8 cellular contexts compared by ENCODE assay signal in the genomic region with DNA sequence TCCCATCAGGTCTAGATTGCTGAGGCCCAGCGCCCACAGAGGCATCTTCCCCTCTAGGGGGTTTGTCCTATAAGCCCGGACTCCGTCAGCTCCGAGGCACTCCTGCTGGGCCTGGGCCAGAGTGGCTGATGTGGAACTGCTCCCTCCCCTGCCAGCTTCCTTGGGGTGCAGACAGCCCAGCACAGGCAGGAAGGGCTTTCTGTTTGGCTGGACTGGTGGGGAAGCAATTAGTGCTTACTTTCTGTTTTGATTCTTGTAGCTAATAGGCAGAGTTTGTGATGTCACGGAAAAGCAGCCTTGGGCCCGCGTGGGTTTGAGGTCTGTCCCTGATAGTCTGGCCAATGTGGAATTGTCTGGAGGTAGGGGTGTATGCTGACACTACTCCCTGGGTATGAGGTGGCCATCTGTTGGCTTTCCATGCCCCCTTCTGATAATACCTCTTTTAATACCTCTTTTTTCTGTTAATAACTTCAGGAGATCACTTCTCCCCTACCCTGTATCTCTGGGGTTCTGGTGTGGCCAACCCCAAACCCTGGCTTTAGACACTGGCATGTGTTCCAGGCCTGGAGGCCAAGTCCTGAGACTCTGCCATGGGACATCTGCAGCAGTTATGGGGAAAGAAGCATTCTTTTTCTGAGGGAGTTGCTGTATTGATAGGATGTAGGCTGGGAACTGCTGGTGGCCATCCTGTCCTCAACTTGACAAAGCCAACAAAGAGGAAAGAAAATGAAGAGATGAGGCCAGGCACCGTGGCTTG.
DNase-seq lines count a peak whose midpoint lies in the region; TF ChIP-seq lines count a peak whose summit lies in the region.

No MANE protein-coding gene starts in this region.

- no peak overlapping the region for H3K23ac ChIP-seq in mesendoderm (ENCODE audit: low read length)

- H3K27ac ChIP-seq in OCI-LY3 (ENCODE audit: low read length) (no peak overlapping the region), mesendoderm (ENCODE audit: low read depth, low read length) (no peak overlapping the region)

- H3K4me3 ChIP-seq in OCI-LY3 (ENCODE audit: low read length), result no peak overlapping the region
- no peak overlapping the region for H3K4me3 ChIP-seq in fibroblast of pulmonary artery (replicated peaks; ENCODE audit: low read depth, low read length)
- H3K4me3 ChIP-seq in mesendoderm (ENCODE audit: low read length), result no peak overlapping the region

- no peak overlapping the region for H4K5ac ChIP-seq in mesendoderm (ENCODE audit: low read length)

- H3K4ac ChIP-seq in mesendoderm (ENCODE audit: low read depth, low read length), result no peak overlapping the region

- H3K4me2 ChIP-seq in OCI-LY3 (ENCODE audit: low read length), result peak overlapping the region; percentile 25
- no peak overlapping the region for H3K4me2 ChIP-seq in mesendoderm (ENCODE audit: low read length)

- no peak for TF ChIP-seq CTCF in OCI-LY3 (IDR thresholded peaks at IDR 0.05; ENCODE audit: low read depth, low read length)
- TF ChIP-seq CTCF in fibroblast of pulmonary artery (IDR thresholded peaks at IDR 0.05; ENCODE audit: low read length, missing control alignments), result no peak

- no peak overlapping the region for H2AFZ ChIP-seq in OCI-LY3 (ENCODE audit: low read depth, low read length)

- H4K20me1 ChIP-seq in OCI-LY3 (ENCODE audit: insufficient read depth, low read length), result no peaks in the 10 kb centered on the region

- H3K9me3 ChIP-seq in OCI-LY3 (ENCODE audit: insufficient read depth, low read length), result no peaks in the 10 kb centered on the region

- H3K79me1 ChIP-seq in mesendoderm (ENCODE audit: low read length), result no peaks in the 10 kb centered on the region

- DNase-seq in GDM1 (lab: John Stamatoyannopoulos, UW) (peak; percentile 34), fibroblast of pulmonary artery (ENCODE audit: low read depth) (peak; percentile 54), putamen (ENCODE audit: low spot score) (peak; percentile 52), mesendoderm (no peak), NCI-H187 (lab: John Stamatoyannopoulos, UW) (no peak), NCI-H146 (lab: John Stamatoyannopoulos, UW) (no peak)
- DNase-seq in stimulated activated CD4-positive, alpha-beta T cell treated with anti-CD3 and anti-CD28 coated beads, Interleukin-2, amount 100 ng/mL, for 48 hours, result no peak

- no peak overlapping the region for H2BK120ac ChIP-seq in mesendoderm (ENCODE audit: low read depth, low read length)

- no peak overlapping the region for H3K18ac ChIP-seq in mesendoderm (ENCODE audit: low read length)

- WGBS in mesendoderm (ENCODE audit: extremely low coverage, insufficient coverage, low lambda C conversion rate), result no CpG with 5 or more reads among the region's 8 CpGs

- H3K79me2 ChIP-seq in OCI-LY3 (ENCODE audit: low read length), result no peaks in the 10 kb centered on the region
- H3K79me2 ChIP-seq in mesendoderm (ENCODE audit: control insufficient read depth, insufficient read depth, low read length), result no peaks in the 10 kb centered on the region

- H3K27me3 ChIP-seq in OCI-LY3 (ENCODE audit: low read depth, low read length) (no peaks in the 10 kb centered on the region), mesendoderm (ENCODE audit: insufficient read depth, low read length, poor library complexity) (no peaks in the 10 kb centered on the region)

- H4K8ac ChIP-seq in mesendoderm (ENCODE audit: low read depth, low read length), result no peak overlapping the region

- no peak overlapping the region for H2BK15ac ChIP-seq in mesendoderm (replicated peaks; ENCODE audit: low read depth)

- H3K4me1 ChIP-seq in OCI-LY3 (ENCODE audit: low read length) (peaks cover 39% of the 10 kb centered on the region), mesendoderm (ENCODE audit: control insufficient read depth, low read depth, low read length) (no peaks in the 10 kb centered on the region)

- H2BK5ac ChIP-seq in mesendoderm (ENCODE audit: low read length), result no peak overlapping the region

- H2AK5ac ChIP-seq in mesendoderm (ENCODE audit: low read length), result no peak overlapping the region

- H3K36me3 ChIP-seq in OCI-LY3 (replicated peaks; ENCODE audit: low read depth, low read length), result no peaks in the 10 kb centered on the region
- no peaks in the 10 kb centered on the region for H3K36me3 ChIP-seq in mesendoderm (ENCODE audit: control insufficient read depth, insufficient read depth, low read length)

- H3K56ac ChIP-seq in mesendoderm (ENCODE audit: low read length), result no peak overlapping the region

- H3K9ac ChIP-seq in OCI-LY3 (ENCODE audit: low read length) (no peak overlapping the region), mesendoderm (ENCODE audit: low read length) (no peak overlapping the region)

Comparison
In these comparisons a context has a peak if more than half of its experiments do, and no peak if none do; other contexts are left out.
1. DNase-seq: peak in GDM1 (single experiment), fibroblast of pulmonary artery (single experiment) and putamen (single experiment); none in mesendoderm (single experiment), stimulated activated CD4-positive, alpha-beta T cell treated with anti-CD3 and anti-CD28 coated beads, Interleukin-2, amount 100 ng/mL, for 48 hours (0 of 2), NCI-H187 (0 of 2) and NCI-H146 (single experiment).